1 cellular context compared by ENCODE assay signal in the genomic region with DNA sequence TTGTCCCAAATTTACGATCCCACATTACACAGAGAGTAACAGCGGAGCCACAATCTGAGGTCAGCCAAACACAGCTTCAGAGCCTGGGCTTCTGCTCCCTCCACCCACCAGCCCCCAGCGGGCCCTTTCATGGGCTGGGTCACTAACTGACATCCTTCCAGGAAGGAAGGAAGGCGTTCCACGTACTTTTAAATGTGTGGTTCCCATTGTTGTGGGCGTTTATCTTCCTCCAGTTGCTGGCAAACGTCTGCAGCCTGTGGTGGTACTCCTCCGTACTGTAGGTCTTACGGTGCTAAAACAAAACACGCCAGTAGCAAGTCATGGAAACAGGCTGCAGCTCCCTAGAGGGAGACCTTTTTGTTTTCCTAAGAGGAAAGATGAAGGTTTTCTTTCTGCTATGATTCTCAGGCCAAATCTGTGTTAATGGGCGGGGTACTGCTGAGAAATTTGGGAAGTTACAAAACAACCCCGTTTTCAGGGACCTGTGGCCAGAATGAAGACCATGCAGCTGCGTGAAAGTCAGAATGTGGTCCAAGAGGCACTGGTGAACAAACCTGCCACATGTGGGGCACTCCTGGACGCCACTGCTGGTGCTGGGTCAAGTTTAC.
A peak's percentile ranks its signal among the peaks of the same experiment; 100 is the strongest.
TF ChIP-seq lines count a peak whose summit lies in the region.

No MANE protein-coding gene starts in this region.

TF ChIP-seq in K562, 482 proteins besides CTCF, POLR2A, EP300 and RAD21 (continued from another document and continues in another):
- TF ChIP-seq, protein P1, sequence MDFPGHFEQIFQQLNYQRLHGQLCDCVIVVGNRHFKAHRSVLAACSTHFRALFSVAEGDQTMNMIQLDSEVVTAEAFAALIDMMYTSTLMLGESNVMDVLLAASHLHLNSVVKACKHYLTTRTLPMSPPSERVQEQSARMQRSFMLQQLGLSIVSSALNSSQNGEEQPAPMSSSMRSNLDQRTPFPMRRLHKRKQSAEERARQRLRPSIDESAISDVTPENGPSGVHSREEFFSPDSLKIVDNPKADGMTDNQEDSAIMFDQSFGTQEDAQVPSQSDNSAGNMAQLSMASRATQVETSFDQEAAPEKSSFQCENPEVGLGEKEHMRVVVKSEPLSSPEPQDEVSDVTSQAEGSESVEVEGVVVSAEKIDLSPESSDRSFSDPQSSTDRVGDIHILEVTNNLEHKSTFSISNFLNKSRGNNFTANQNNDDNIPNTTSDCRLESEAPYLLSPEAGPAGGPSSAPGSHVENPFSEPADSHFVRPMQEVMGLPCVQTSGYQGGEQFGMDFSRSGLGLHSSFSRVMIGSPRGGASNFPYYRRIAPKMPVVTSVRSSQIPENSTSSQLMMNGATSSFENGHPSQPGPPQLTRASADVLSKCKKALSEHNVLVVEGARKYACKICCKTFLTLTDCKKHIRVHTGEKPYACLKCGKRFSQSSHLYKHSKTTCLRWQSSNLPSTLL (IDR thresholded peaks at IDR 0.05): no peak
- peak; percentile 56 for TF ChIP-seq ETV1 (tag; conservative IDR thresholded peaks at IDR 0.05; ENCODE audit: low read depth)
- TF ChIP-seq MYC (IDR thresholded peaks at IDR 0.05; ENCODE audit: low read depth, low read length): peak; percentile 20; the same call in 1 of the 2 replicates
- no peak for TF ChIP-seq MYC (CRISPR knock-in tag; IDR thresholded peaks at IDR 0.05; ENCODE audit: borderline replicate concordance, low read depth)
- TF ChIP-seq, protein P2, sequence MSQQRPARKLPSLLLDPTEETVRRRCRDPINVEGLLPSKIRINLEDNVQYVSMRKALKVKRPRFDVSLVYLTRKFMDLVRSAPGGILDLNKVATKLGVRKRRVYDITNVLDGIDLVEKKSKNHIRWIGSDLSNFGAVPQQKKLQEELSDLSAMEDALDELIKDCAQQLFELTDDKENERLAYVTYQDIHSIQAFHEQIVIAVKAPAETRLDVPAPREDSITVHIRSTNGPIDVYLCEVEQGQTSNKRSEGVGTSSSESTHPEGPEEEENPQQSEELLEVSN (IDR thresholded peaks at IDR 0.05; ENCODE audit: borderline replicate concordance in 1 of 2, extremely low read depth in 1 of 2, insufficient read depth in 1 of 2, insufficient read length in 1 of 2, low read depth in 1 of 2, low read length in 1 of 2, poor library complexity in 1 of 2, severe bottlenecking in 1 of 2): no peak
- TF ChIP-seq ZNF384 (IDR thresholded peaks at IDR 0.05; ENCODE audit: low read depth, low read length): no peak
- peak; percentile 52; the same call in 1 of the 2 replicates for TF ChIP-seq MTA3 (IDR thresholded peaks at IDR 0.05; ENCODE audit: borderline replicate concordance)
- TF ChIP-seq SREBF2 (CRISPR knock-in tag; IDR thresholded peaks at IDR 0.05): no peak
- no peak for TF ChIP-seq POLR3G (IDR thresholded peaks at IDR 0.05; ENCODE audit: extremely low read depth, insufficient read length, insufficient replicate concordance)
- no peak for TF ChIP-seq ZNF644 (tag; IDR thresholded peaks at IDR 0.05; ENCODE audit: low read depth)
- TF ChIP-seq PURB (CRISPR knock-in tag; IDR thresholded peaks at IDR 0.05; ENCODE audit: low read depth): no peak
- peak; percentile 58; the same call in 1 of the 2 replicates for TF ChIP-seq NCOA1 (IDR thresholded peaks at IDR 0.05; ENCODE audit: low read depth)
- TF ChIP-seq RBFOX2 (IDR thresholded peaks at IDR 0.05; ENCODE audit: low read depth, low read length): peak; percentile 61
- no peak for TF ChIP-seq GABPB2 (CRISPR knock-in tag; conservative IDR thresholded peaks at IDR 0.05)
- TF ChIP-seq ZNF133 (CRISPR knock-in tag; IDR thresholded peaks at IDR 0.05): no peak
- TF ChIP-seq YBX1 (IDR thresholded peaks at IDR 0.05): no peak
- peak; percentile 61; the same call in 1 of the 2 replicates for TF ChIP-seq HDAC2 (IDR thresholded peaks at IDR 0.05)
- TF ChIP-seq, protein P3, sequence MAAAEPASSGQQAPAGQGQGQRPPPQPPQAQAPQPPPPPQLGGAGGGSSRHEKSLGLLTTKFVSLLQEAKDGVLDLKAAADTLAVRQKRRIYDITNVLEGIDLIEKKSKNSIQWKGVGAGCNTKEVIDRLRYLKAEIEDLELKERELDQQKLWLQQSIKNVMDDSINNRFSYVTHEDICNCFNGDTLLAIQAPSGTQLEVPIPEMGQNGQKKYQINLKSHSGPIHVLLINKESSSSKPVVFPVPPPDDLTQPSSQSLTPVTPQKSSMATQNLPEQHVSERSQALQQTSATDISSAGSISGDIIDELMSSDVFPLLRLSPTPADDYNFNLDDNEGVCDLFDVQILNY (CRISPR knock-in tag; IDR thresholded peaks at IDR 0.05): no peak
- TF ChIP-seq ZNF444 (CRISPR knock-in tag; IDR thresholded peaks at IDR 0.05): no peak
- TF ChIP-seq, protein P4, sequence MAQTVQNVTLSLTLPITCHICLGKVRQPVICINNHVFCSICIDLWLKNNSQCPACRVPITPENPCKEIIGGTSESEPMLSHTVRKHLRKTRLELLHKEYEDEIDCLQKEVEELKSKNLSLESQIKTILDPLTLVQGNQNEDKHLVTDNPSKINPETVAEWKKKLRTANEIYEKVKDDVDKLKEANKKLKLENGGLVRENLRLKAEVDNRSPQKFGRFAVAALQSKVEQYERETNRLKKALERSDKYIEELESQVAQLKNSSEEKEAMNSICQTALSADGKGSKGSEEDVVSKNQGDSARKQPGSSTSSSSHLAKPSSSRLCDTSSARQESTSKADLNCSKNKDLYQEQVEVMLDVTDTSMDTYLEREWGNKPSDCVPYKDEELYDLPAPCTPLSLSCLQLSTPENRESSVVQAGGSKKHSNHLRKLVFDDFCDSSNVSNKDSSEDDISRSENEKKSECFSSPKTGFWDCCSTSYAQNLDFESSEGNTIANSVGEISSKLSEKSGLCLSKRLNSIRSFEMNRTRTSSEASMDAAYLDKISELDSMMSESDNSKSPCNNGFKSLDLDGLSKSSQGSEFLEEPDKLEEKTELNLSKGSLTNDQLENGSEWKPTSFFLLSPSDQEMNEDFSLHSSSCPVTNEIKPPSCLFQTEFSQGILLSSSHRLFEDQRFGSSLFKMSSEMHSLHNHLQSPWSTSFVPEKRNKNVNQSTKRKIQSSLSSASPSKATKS (CRISPR knock-in tag; IDR thresholded peaks at IDR 0.05): no peak
- no peak for TF ChIP-seq ZNF77 (CRISPR knock-in tag; IDR thresholded peaks at IDR 0.05)
- TF ChIP-seq GATAD2B (IDR thresholded peaks at IDR 0.05; ENCODE audit: borderline replicate concordance): no peak
- TF ChIP-seq, protein P5, sequence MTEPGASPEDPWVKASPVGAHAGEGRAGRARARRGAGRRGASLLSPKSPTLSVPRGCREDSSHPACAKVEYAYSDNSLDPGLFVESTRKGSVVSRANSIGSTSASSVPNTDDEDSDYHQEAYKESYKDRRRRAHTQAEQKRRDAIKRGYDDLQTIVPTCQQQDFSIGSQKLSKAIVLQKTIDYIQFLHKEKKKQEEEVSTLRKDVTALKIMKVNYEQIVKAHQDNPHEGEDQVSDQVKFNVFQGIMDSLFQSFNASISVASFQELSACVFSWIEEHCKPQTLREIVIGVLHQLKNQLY (CRISPR knock-in tag; conservative IDR thresholded peaks at IDR 0.05): no peak
- TF ChIP-seq COPS2 (conservative IDR thresholded peaks at IDR 0.05): no peak
- TF ChIP-seq ZNF354B (CRISPR knock-in tag; IDR thresholded peaks at IDR 0.05): no peak
- TF ChIP-seq, protein P6, sequence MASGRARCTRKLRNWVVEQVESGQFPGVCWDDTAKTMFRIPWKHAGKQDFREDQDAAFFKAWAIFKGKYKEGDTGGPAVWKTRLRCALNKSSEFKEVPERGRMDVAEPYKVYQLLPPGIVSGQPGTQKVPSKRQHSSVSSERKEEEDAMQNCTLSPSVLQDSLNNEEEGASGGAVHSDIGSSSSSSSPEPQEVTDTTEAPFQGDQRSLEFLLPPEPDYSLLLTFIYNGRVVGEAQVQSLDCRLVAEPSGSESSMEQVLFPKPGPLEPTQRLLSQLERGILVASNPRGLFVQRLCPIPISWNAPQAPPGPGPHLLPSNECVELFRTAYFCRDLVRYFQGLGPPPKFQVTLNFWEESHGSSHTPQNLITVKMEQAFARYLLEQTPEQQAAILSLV (tag; IDR thresholded peaks at IDR 0.05): no peak
- TF ChIP-seq FOXP1 (CRISPR knock-in tag; IDR thresholded peaks at IDR 0.05): no peak
- no peak for TF ChIP-seq MEF2A (IDR thresholded peaks at IDR 0.05; ENCODE audit: control insufficient read depth, low read depth, low read length)
- TF ChIP-seq, protein P7, sequence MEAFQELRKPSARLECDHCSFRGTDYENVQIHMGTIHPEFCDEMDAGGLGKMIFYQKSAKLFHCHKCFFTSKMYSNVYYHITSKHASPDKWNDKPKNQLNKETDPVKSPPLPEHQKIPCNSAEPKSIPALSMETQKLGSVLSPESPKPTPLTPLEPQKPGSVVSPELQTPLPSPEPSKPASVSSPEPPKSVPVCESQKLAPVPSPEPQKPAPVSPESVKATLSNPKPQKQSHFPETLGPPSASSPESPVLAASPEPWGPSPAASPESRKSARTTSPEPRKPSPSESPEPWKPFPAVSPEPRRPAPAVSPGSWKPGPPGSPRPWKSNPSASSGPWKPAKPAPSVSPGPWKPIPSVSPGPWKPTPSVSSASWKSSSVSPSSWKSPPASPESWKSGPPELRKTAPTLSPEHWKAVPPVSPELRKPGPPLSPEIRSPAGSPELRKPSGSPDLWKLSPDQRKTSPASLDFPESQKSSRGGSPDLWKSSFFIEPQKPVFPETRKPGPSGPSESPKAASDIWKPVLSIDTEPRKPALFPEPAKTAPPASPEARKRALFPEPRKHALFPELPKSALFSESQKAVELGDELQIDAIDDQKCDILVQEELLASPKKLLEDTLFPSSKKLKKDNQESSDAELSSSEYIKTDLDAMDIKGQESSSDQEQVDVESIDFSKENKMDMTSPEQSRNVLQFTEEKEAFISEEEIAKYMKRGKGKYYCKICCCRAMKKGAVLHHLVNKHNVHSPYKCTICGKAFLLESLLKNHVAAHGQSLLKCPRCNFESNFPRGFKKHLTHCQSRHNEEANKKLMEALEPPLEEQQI (IDR thresholded peaks at IDR 0.05): peak; percentile 72; the same call in 1 of the 2 replicates
- TF ChIP-seq, protein P8, sequence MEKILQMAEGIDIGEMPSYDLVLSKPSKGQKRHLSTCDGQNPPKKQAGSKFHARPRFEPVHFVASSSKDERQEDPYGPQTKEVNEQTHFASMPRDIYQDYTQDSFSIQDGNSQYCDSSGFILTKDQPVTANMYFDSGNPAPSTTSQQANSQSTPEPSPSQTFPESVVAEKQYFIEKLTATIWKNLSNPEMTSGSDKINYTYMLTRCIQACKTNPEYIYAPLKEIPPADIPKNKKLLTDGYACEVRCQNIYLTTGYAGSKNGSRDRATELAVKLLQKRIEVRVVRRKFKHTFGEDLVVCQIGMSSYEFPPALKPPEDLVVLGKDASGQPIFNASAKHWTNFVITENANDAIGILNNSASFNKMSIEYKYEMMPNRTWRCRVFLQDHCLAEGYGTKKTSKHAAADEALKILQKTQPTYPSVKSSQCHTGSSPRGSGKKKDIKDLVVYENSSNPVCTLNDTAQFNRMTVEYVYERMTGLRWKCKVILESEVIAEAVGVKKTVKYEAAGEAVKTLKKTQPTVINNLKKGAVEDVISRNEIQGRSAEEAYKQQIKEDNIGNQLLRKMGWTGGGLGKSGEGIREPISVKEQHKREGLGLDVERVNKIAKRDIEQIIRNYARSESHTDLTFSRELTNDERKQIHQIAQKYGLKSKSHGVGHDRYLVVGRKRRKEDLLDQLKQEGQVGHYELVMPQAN (IDR thresholded peaks at IDR 0.05; ENCODE audit: borderline replicate concordance): no peak
- peak; percentile 80 for TF ChIP-seq TCF3 (CRISPR knock-in tag; IDR thresholded peaks at IDR 0.05)
- no peak for TF ChIP-seq NUFIP1 (IDR thresholded peaks at IDR 0.05; ENCODE audit: partially characterized antibody)
- TF ChIP-seq POU5F1 (IDR thresholded peaks at IDR 0.05; ENCODE audit: borderline replicate concordance, low read depth, low read length, partially characterized antibody): no peak
- no peak for TF ChIP-seq MCM7 (IDR thresholded peaks at IDR 0.05)
- no peak for TF ChIP-seq ZNF212 (CRISPR knock-in tag; IDR thresholded peaks at IDR 0.05)
- peak in 1 of 2 experiments; percentile 65; a peak in 2 of 4 replicates for TF ChIP-seq RCOR1 (IDR thresholded peaks at IDR 0.05; ENCODE audit: borderline replicate concordance in 1 of 2, low read depth in 2 of 2, low read length in 2 of 2)
- TF ChIP-seq NBN (IDR thresholded peaks at IDR 0.05; ENCODE audit: low read depth): no peak
- no peak for TF ChIP-seq KAT8 (IDR thresholded peaks at IDR 0.05; ENCODE audit: low read depth)
- TF ChIP-seq TCF7 (IDR thresholded peaks at IDR 0.05; ENCODE audit: borderline replicate concordance): no peak
- no peak for TF ChIP-seq TAF7 (tag; IDR thresholded peaks at IDR 0.05)
- TF ChIP-seq RHOXF2B (CRISPR knock-in tag; conservative IDR thresholded peaks at IDR 0.05): no peak
- TF ChIP-seq CSDE1 (IDR thresholded peaks at IDR 0.05): no peak
- TF ChIP-seq, protein P9, sequence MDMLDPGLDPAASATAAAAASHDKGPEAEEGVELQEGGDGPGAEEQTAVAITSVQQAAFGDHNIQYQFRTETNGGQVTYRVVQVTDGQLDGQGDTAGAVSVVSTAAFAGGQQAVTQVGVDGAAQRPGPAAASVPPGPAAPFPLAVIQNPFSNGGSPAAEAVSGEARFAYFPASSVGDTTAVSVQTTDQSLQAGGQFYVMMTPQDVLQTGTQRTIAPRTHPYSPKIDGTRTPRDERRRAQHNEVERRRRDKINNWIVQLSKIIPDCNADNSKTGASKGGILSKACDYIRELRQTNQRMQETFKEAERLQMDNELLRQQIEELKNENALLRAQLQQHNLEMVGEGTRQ (CRISPR knock-in tag; IDR thresholded peaks at IDR 0.05): no peak
- peak; percentile 38; the same call in 1 of the 2 replicates for TF ChIP-seq SUPT5H (IDR thresholded peaks at IDR 0.05)
- no peak for TF ChIP-seq NFYB (IDR thresholded peaks at IDR 0.05; ENCODE audit: extremely low read depth, insufficient read length)
- no peak for TF ChIP-seq HMG20A (CRISPR knock-in tag; conservative IDR thresholded peaks at IDR 0.05)
- TF ChIP-seq, protein P10, sequence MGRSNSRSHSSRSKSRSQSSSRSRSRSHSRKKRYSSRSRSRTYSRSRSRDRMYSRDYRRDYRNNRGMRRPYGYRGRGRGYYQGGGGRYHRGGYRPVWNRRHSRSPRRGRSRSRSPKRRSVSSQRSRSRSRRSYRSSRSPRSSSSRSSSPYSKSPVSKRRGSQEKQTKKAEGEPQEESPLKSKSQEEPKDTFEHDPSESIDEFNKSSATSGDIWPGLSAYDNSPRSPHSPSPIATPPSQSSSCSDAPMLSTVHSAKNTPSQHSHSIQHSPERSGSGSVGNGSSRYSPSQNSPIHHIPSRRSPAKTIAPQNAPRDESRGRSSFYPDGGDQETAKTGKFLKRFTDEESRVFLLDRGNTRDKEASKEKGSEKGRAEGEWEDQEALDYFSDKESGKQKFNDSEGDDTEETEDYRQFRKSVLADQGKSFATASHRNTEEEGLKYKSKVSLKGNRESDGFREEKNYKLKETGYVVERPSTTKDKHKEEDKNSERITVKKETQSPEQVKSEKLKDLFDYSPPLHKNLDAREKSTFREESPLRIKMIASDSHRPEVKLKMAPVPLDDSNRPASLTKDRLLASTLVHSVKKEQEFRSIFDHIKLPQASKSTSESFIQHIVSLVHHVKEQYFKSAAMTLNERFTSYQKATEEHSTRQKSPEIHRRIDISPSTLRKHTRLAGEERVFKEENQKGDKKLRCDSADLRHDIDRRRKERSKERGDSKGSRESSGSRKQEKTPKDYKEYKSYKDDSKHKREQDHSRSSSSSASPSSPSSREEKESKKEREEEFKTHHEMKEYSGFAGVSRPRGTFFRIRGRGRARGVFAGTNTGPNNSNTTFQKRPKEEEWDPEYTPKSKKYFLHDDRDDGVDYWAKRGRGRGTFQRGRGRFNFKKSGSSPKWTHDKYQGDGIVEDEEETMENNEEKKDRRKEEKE (IDR thresholded peaks at IDR 0.05; ENCODE audit: borderline replicate concordance in 1 of 2, control insufficient read depth in 1 of 2, low read depth in 2 of 2, low read length in 1 of 2): no peak
- TF ChIP-seq TRIM24 (IDR thresholded peaks at IDR 0.05): peak; percentile 36 to 43; a peak in 2 of 4 replicates
- TF ChIP-seq NCOA2 (IDR thresholded peaks at IDR 0.05; ENCODE audit: partially characterized antibody in 2 of 2): no peak
